21 cellular contexts compared by ENCODE assay signal in the genomic region with DNA sequence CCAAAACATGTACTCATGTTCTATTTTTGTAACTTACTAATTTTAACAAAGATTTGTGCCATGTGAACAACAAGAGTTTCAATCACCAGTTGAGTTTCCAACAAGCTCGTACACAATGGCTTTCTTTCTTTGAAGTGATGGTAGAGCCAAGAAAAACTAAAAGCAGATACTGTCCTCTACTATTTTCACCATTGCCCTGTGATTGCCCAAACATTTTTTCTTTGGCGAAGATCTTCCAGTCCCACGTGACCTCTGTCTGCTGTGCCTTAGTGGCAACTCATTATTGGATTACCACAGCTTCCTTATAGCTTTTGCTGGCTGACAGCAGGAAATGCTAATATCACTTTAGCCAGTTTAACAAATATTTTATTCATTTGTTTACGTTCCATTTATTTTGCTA.
"Had no signal": no experiment of that assay in that cellular context is flagged by ENCODE, and none has a peak within 500 bp of the region (broad histone marks: within the 10 kb centered on the region; RNA-seq: fewer than 3 reads in every experiment).

No MANE protein-coding gene starts in this region.

- H3K4me3 Mint-ChIP-seq: activated naive CD8-positive, alpha-beta T cell treated with anti-CD3 and anti-CD28 coated beads for 36 hours; activated T-cell treated with anti-CD3 and anti-CD28 coated beads, Interleukin-2, amount 50 U/mL, for 72 hours; naive thymus-derived CD4-positive, alpha-beta T cell had no signal

- H3K36me3 Mint-ChIP-seq: activated naive CD8-positive, alpha-beta T cell treated with anti-CD3 and anti-CD28 coated beads for 36 hours; naive thymus-derived CD4-positive, alpha-beta T cell had no signal

- ATAC-seq: activated T-cell treated with anti-CD3 and anti-CD28 coated beads, Interleukin-2, amount 50 U/mL, for 72 hours; body of pancreas; heart right ventricle; naive thymus-derived CD4-positive, alpha-beta T cell; pancreas; psoas muscle had no signal

- H3K27me3 Mint-ChIP-seq: activated naive CD8-positive, alpha-beta T cell treated with anti-CD3 and anti-CD28 coated beads for 36 hours; naive thymus-derived CD4-positive, alpha-beta T cell had no signal

- DNase-seq: activated CD4-positive, alpha-beta T cell treated with anti-CD3 and anti-CD28 coated beads for 4 hours; activated CD4-positive, alpha-beta T cell treated with anti-CD3 and anti-CD28 coated beads, Interleukin-2, amount 50 U/mL, for 4 hours; activated CD4-positive, CD25-positive, alpha-beta regulatory T cell; activated effector memory CD4-positive, alpha-beta T cell treated with Interleukin-2 at 50 U/mL for 16 hours; activated naive CD4-positive, alpha-beta T cell treated with Interleukin-2 at 50 U/mL for 16 hours; activated naive CD8-positive, alpha-beta T cell treated with anti-CD3 and anti-CD28 coated beads for 36 hours; activated T-cell treated with anti-CD3 and anti-CD28 coated beads for 4 hours; activated T-cell treated with anti-CD3 and anti-CD28 coated beads, Interleukin-2, amount 50 U/mL, for 72 hours; adrenal gland; aorta; body of pancreas; dermis blood vessel endothelial cell; effector CD8-positive, alpha-beta T cell; erythroblast; heart right ventricle; left ventricle myocardium inferior; naive thymus-derived CD4-positive, alpha-beta T cell; pancreas; psoas muscle; stimulated activated naive CD4-positive, alpha-beta T cell treated with Interleukin-2 at 50 U/mL for 16 hours; trophoblast cell had no signal

- H3K27ac Mint-ChIP-seq: activated naive CD8-positive, alpha-beta T cell treated with anti-CD3 and anti-CD28 coated beads for 36 hours; activated T-cell treated with anti-CD3 and anti-CD28 coated beads, Interleukin-2, amount 50 U/mL, for 72 hours; naive thymus-derived CD4-positive, alpha-beta T cell had no signal

- H3K4me1 Mint-ChIP-seq: activated naive CD8-positive, alpha-beta T cell treated with anti-CD3 and anti-CD28 coated beads for 36 hours; naive thymus-derived CD4-positive, alpha-beta T cell had no signal
